In the genomic region with DNA sequence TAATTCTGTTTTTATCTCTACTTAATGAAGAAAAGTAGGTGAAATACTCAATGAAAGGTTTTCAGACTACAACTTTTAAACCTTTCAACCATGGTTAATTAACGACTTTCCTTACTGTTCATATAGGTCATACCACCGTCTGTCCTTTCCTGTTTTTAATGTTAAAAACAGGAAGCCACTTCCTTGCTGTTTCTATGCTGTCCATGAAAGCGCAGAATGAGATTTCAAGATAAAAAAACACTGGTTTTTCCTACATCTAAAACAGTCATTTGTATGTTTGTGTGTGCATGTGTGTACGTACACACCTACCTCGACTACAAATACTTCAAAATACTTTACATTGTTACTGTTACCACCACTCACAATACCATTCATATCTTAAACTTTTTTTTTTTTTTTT, we compare ENCODE assay signal across 12 cellular contexts. TPM values are rescaled to one million over a fixed set of nuclear protein-coding genes. Genes with fewer than 3 reads are reported as not detected.
DNase-seq lines count a peak whose midpoint lies in the region; ATAC-seq and TF ChIP-seq lines count a peak whose summit lies in the region.
"Had no signal": no experiment of that assay in that cellular context is flagged by ENCODE, and none has a peak within 500 bp of the region (broad histone marks: within the 10 kb centered on the region; RNA-seq: fewer than 3 reads in every experiment).

No MANE protein-coding gene starts in this region.

- no peak for DNase-seq in activated naive CD8-positive, alpha-beta T cell treated with anti-CD3 and anti-CD28 coated beads, Interleukin-2, amount 10 ng/mL, durations not matched to agents 7 days and 5 days
- no peak for DNase-seq in activated naive CD8-positive, alpha-beta T cell treated with anti-CD3 and anti-CD28 coated beads, Interleukin-2, amount 50 U/mL, for 24 hours
- DNase-seq in OCI-M1 (lab: John Stamatoyannopoulos, UW) (peak; percentile 52), left lung (no peak), upper lobe of right lung (no peak), left lobe of liver (ENCODE audit: low spot score) (no peak), NCI-H2196 treated with DMSO at 0.1 percent for 48 hours (lab: John Stamatoyannopoulos, UW; ENCODE audit: unreplicated experiment) (no peak)
- DNase-seq: mesendoderm, NCI-H1436 treated with DMSO at 0.1 percent for 48 hours, T-helper 9 cell, upper lobe of left lung had no signal

- H3K9me3 Mint-ChIP-seq in activated naive CD8-positive, alpha-beta T cell treated with anti-CD3 and anti-CD28 coated beads, Interleukin-2, amount 10 ng/mL, durations not matched to agents 7 days and 5 days: no peaks in the 10 kb centered on the region
- no peaks in the 10 kb centered on the region for H3K9me3 Mint-ChIP-seq in activated naive CD8-positive, alpha-beta T cell treated with anti-CD3 and anti-CD28 coated beads, Interleukin-2, amount 50 U/mL, for 24 hours

- POLR2A ChIA-PET in activated naive CD8-positive, alpha-beta T cell treated with anti-CD3 and anti-CD28 coated beads, Interleukin-2, amount 10 ng/mL, durations not matched to agents 7 days and 5 days (lab: Charles Lee): interaction anchor here (1.2 kb wide), 1 partner anchor 9 kb away, joined by 3 read pairs; no protein-coding TSS in a partner anchor

- H3K9me3 ChIP-seq in left lung (no peaks in the 10 kb centered on the region), upper lobe of right lung (no peaks in the 10 kb centered on the region)
- H3K9me3 ChIP-seq: upper lobe of left lung had no signal

- peak overlapping the region; percentile 70 for H3K4me3 Mint-ChIP-seq in activated naive CD8-positive, alpha-beta T cell treated with anti-CD3 and anti-CD28 coated beads, Interleukin-2, amount 10 ng/mL, durations not matched to agents 7 days and 5 days
- H3K4me3 Mint-ChIP-seq in activated naive CD8-positive, alpha-beta T cell treated with anti-CD3 and anti-CD28 coated beads, Interleukin-2, amount 50 U/mL, for 24 hours: no peak overlapping the region

- H3K36me3 Mint-ChIP-seq in activated naive CD8-positive, alpha-beta T cell treated with anti-CD3 and anti-CD28 coated beads, Interleukin-2, amount 10 ng/mL, durations not matched to agents 7 days and 5 days: peaks cover 46% of the 10 kb centered on the region
- peaks cover 23% of the 10 kb centered on the region for H3K36me3 Mint-ChIP-seq in activated naive CD8-positive, alpha-beta T cell treated with anti-CD3 and anti-CD28 coated beads, Interleukin-2, amount 50 U/mL, for 24 hours (ENCODE audit: low read depth)

- H3K27me3 Mint-ChIP-seq in activated naive CD8-positive, alpha-beta T cell treated with anti-CD3 and anti-CD28 coated beads, Interleukin-2, amount 10 ng/mL, durations not matched to agents 7 days and 5 days: no peaks in the 10 kb centered on the region
- no peaks in the 10 kb centered on the region for H3K27me3 Mint-ChIP-seq in activated naive CD8-positive, alpha-beta T cell treated with anti-CD3 and anti-CD28 coated beads, Interleukin-2, amount 50 U/mL, for 24 hours

- peak overlapping the region; percentile 13 to 74 for H3K27ac ChIP-seq in left lung
- peak overlapping the region; percentile 0 for H3K27ac ChIP-seq in upper lobe of right lung

- intact Hi-C loops in left lung (cut with DNase I) (no loop called here), upper lobe of right lung (cut with DNase I) (no loop called here)

- ATAC-seq in activated naive CD8-positive, alpha-beta T cell treated with anti-CD3 and anti-CD28 coated beads, Interleukin-2, amount 10 ng/mL, durations not matched to agents 7 days and 5 days (ENCODE audit: low read depth): no peak
- ATAC-seq in activated naive CD8-positive, alpha-beta T cell treated with anti-CD3 and anti-CD28 coated beads, Interleukin-2, amount 50 U/mL, for 24 hours: no peak
- ATAC-seq in left lung: peak; percentile 27
- peak; percentile 59 for ATAC-seq in upper lobe of right lung
- no peak for ATAC-seq in HG03097 (IDR thresholded peaks at IDR 0.05; ENCODE audit: low FRiP score, unreplicated experiment)
- ATAC-seq in left lobe of liver: no peak

- H3K36me3 ChIP-seq in left lung: no peaks in the 10 kb centered on the region
- H3K36me3 ChIP-seq in upper lobe of right lung: no peaks in the 10 kb centered on the region
- H3K36me3 ChIP-seq: upper lobe of left lung had no signal

- H3K27me3 ChIP-seq in left lung (no peaks in the 10 kb centered on the region), upper lobe of right lung (no peaks in the 10 kb centered on the region)
- H3K27me3 ChIP-seq: upper lobe of left lung had no signal

- peak overlapping the region; percentile 82 for H3K27ac Mint-ChIP-seq in activated naive CD8-positive, alpha-beta T cell treated with anti-CD3 and anti-CD28 coated beads, Interleukin-2, amount 10 ng/mL, durations not matched to agents 7 days and 5 days
- H3K27ac Mint-ChIP-seq in activated naive CD8-positive, alpha-beta T cell treated with anti-CD3 and anti-CD28 coated beads, Interleukin-2, amount 50 U/mL, for 24 hours: no peak overlapping the region

- TF ChIP-seq CTCF in left lung (IDR thresholded peaks at IDR 0.05): no peak
- no peak for TF ChIP-seq CTCF in upper lobe of right lung (IDR thresholded peaks at IDR 0.05)

- H3K4me1 ChIP-seq in left lung (peaks cover 0 to 75% of the 10 kb centered on the region in 2 donors), upper lobe of right lung (peaks cover 44% of the 10 kb centered on the region)

- H3K4me3 ChIP-seq in left lung (no peak overlapping the region), upper lobe of right lung (no peak overlapping the region)
- H3K4me3 ChIP-seq: upper lobe of left lung had no signal

- peaks cover 50% of the 10 kb centered on the region for H3K4me1 Mint-ChIP-seq in activated naive CD8-positive, alpha-beta T cell treated with anti-CD3 and anti-CD28 coated beads, Interleukin-2, amount 10 ng/mL, durations not matched to agents 7 days and 5 days
- peaks cover 55% of the 10 kb centered on the region for H3K4me1 Mint-ChIP-seq in activated naive CD8-positive, alpha-beta T cell treated with anti-CD3 and anti-CD28 coated beads, Interleukin-2, amount 50 U/mL, for 24 hours

RNA-seq across cellular contexts. Expression of a gene that starts 27.3 kb away (rescaled TPM):
- total RNA-seq in activated naive CD8-positive, alpha-beta T cell treated with anti-CD3 and anti-CD28 coated beads, Interleukin-2, amount 10 ng/mL, durations not matched to agents 7 days and 5 days: 10 to 100 TPM; 57.1 to 60.6 TPM
- total RNA-seq in left lung (10 to 100 TPM; 40.7 to 44.0 TPM), upper lobe of right lung (44.2 TPM), left lobe of liver (8.7 TPM)

Comparison
In these comparisons a context has a peak if more than half of its experiments do, and no peak if none do; other contexts are left out.
1. ATAC-seq: peak in left lung (single experiment) and upper lobe of right lung (single experiment); none in activated naive CD8-positive, alpha-beta T cell treated with anti-CD3 and anti-CD28 coated beads, Interleukin-2, amount 10 ng/mL, durations not matched to agents 7 days and 5 days (single experiment), activated naive CD8-positive, alpha-beta T cell treated with anti-CD3 and anti-CD28 coated beads, Interleukin-2, amount 50 U/mL, for 24 hours (single experiment), HG03097 (single experiment) and left lobe of liver (single experiment).